17 cellular contexts compared by ENCODE assay signal in the genomic region with DNA sequence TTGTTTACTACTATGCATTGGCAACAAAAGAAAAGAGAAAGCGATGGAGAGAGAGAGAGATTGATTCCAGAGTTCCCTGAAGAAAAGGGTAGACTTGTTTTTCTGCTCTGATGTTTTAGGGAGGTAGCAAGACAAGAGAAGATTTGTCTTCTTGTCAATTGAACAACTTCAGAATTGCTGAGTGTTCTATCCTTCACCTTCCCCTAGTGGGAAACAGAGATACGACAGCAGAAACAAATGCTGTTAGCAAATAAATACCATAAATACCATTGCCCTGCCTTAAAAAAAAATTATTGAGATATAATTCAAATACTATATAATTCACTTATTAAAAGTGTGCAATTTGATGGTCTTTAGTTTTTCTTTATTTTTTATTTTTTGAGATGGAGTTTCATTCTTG. TPM values are rescaled to one million over a fixed set of nuclear protein-coding genes. Genes with fewer than 3 reads are reported as not detected.
DNase-seq lines count a peak whose midpoint lies in the region; ATAC-seq and TF ChIP-seq lines count a peak whose summit lies in the region.
"Had no signal": no experiment of that assay in that cellular context is flagged by ENCODE, and none has a peak within 500 bp of the region (broad histone marks: within the 10 kb centered on the region; RNA-seq: fewer than 3 reads in every experiment).

No MANE protein-coding gene starts in this region.

- no peaks in the 10 kb centered on the region for H4K20me1 ChIP-seq in HCT116 (ENCODE audit: insufficient read depth)

- H3K4me1 ChIP-seq in HCT116 (ENCODE audit: control insufficient read depth in 1 of 2, insufficient read depth in 2 of 2, low read length in 2 of 2) (peaks cover 0 to 2% of the 10 kb centered on the region in 2 experiments; a peak in 2 of 4 replicates), vagina (no peaks in the 10 kb centered on the region)

- TF ChIP-seq RAD21 in HCT116 (IDR thresholded peaks at IDR 0.05; ENCODE audit: low read depth) = peak; percentile 26; the same call in 1 of the 2 replicates

- peak; percentile 59; the same call in 1 of the 2 replicates for ATAC-seq in HCT116
- ATAC-seq: K562 had no signal

- TF ChIP-seq CTCF in AG04450 (IDR thresholded peaks at IDR 0.05; ENCODE audit: low read depth, low read length) (0 out of 2 replicates have a peak, but pooled peaks have one; percentile 5), HCT116 (IDR thresholded peaks at IDR 0.05 in 2 of 3, conservative IDR thresholded peaks at IDR 0.05 in 1 of 3; ENCODE audit: borderline replicate concordance in 1 of 3, insufficient read depth in 1 of 3, low read depth in 2 of 3, low read length in 2 of 3) (0 out of 6 replicates have a peak, but pooled peaks of 1 of the 3 experiments have one; percentile 24), chondrocyte (IDR thresholded peaks at IDR 0.05) (peak; percentile 26), neural crest cell (conservative IDR thresholded peaks at IDR 0.05) (peak; percentile 47), vagina (IDR thresholded peaks at IDR 0.05) (no peak)

- intact Hi-C loops in HCT116 (cut with micrococcal nuclease) = no loop called here
- intact Hi-C loops in activated CD4-positive, alpha-beta T cell treated with anti-CD3 and anti-CD28 coated beads, Interleukin-2, amount 10 ng/mL, durations not matched to agents 24 days and 14 days (cut with micrococcal nuclease) = no loop called here
- intact Hi-C loops in vagina (cut with DNase I) = no loop called here

- H3K9me2 ChIP-seq in HCT116 (ENCODE audit: insufficient read depth) = no peaks in the 10 kb centered on the region

- no peaks in the 10 kb centered on the region for H3K36me3 ChIP-seq in HCT116 (ENCODE audit: control insufficient read depth in 1 of 2, insufficient read depth in 2 of 2, low read length in 2 of 2)
- no peaks in the 10 kb centered on the region for H3K36me3 ChIP-seq in vagina

- H3K4me1 Mint-ChIP-seq in chondrocyte (ENCODE audit: low read depth) = no peaks in the 10 kb centered on the region
- no peaks in the 10 kb centered on the region for H3K4me1 Mint-ChIP-seq in neural crest cell
- H3K4me1 Mint-ChIP-seq in activated CD4-positive, alpha-beta T cell treated with anti-CD3 and anti-CD28 coated beads, Interleukin-2, amount 10 ng/mL, durations not matched to agents 24 days and 14 days = no peaks in the 10 kb centered on the region
- H3K4me1 Mint-ChIP-seq: CD8-positive, alpha-beta memory T cell had no signal

- no peaks in the 10 kb centered on the region for H3K36me3 Mint-ChIP-seq in chondrocyte (ENCODE audit: low read depth)
- no peaks in the 10 kb centered on the region for H3K36me3 Mint-ChIP-seq in neural crest cell (ENCODE audit: low read depth)
- H3K36me3 Mint-ChIP-seq in activated CD4-positive, alpha-beta T cell treated with anti-CD3 and anti-CD28 coated beads, Interleukin-2, amount 10 ng/mL, durations not matched to agents 24 days and 14 days (ENCODE audit: low read depth) = no peaks in the 10 kb centered on the region
- H3K36me3 Mint-ChIP-seq: CD8-positive, alpha-beta memory T cell had no signal

- BruUV-seq in HCT116 (replicated peaks; lab: Mats Ljungman, UMichigan) = no TSS peak

- H3K9me3 ChIP-seq in AG04450 (ENCODE audit: control insufficient read depth, insufficient read depth, low read length) (no peaks in the 10 kb centered on the region), HCT116 (ENCODE audit: control insufficient read depth in 1 of 2, insufficient read depth in 1 of 2, low read depth in 1 of 2, low read length in 2 of 2) (no peaks in the 10 kb centered on the region), vagina (no peaks in the 10 kb centered on the region)

- DNase-seq in AG04450 (ENCODE audit: low read depth, low spot score) (no peak), HCT116 (ENCODE audit: low read depth, low spot score) (no peak), chondrocyte (ENCODE audit: low spot score) (no peak), neural crest cell (ENCODE audit: low read depth, low spot score) (no peak), vagina (ENCODE audit: extremely low spot score in 2 of 2) (no peak), SHP77 treated with DMSO at 0.1 percent for 48 hours (lab: John Stamatoyannopoulos, UW) (no peak), UCSD-AML1 (lab: John Stamatoyannopoulos, UW; ENCODE audit: unreplicated experiment) (no peak)
- no peak for DNase-seq in activated CD4-positive, alpha-beta T cell treated with anti-CD3 and anti-CD28 coated beads, Interleukin-2, amount 10 ng/mL, durations not matched to agents 24 days and 14 days
- DNase-seq: C1 segment of cervical spinal cord; CD8-positive, alpha-beta memory T cell; DMS79 treated with DMSO at 0.1 percent for 48 hours; HCEC 1CT; NCI-H1694 treated with DMSO at 0.1 percent for 48 hours; NCI-H510A treated with DMSO at 0.1 percent for 48 hours; NCI-H774; SIG-M5 had no signal

- RAD21 ChIA-PET in HCT116 (lab: Charles Lee; ENCODE audit: low non-redundant PET in 1 of 2, low total read pairs in 2 of 2, uncharacterized antibody in 2 of 2, unreplicated experiment in 2 of 2) = no interaction called here

- H3K79me2 ChIP-seq in HCT116 (ENCODE audit: insufficient read depth, low read length) = no peaks in the 10 kb centered on the region

- no peak overlapping the region for H3K27ac ChIP-seq in AG04450 (ENCODE audit: low read depth, low read length)
- no peak overlapping the region for H3K27ac ChIP-seq in HCT116 (ENCODE audit: low read depth, low read length)
- H3K27ac ChIP-seq in vagina = no peak overlapping the region

- H3K27ac Mint-ChIP-seq in chondrocyte (ENCODE audit: unreplicated experiment) (no peak overlapping the region), neural crest cell (ENCODE audit: unreplicated experiment) (no peak overlapping the region)
- no peak overlapping the region for H3K27ac Mint-ChIP-seq in activated CD4-positive, alpha-beta T cell treated with anti-CD3 and anti-CD28 coated beads, Interleukin-2, amount 10 ng/mL, durations not matched to agents 24 days and 14 days
- H3K27ac Mint-ChIP-seq: CD8-positive, alpha-beta memory T cell had no signal

- peak overlapping the region; percentile 74 for H2AFZ ChIP-seq in HCT116 (ENCODE audit: low read depth, low read length, poor library complexity, severe bottlenecking)

- CTCF ChIA-PET in AG04450 (lab: Charles Lee) = interaction anchor here (0.7 kb wide), 1 partner anchor 711 kb away, joined by 6 read pairs; no protein-coding TSS in a partner anchor
- CTCF ChIA-PET in HCT116 (lab: Charles Lee) = no interaction called here

- H3K4me3 Mint-ChIP-seq in chondrocyte (ENCODE audit: unreplicated experiment) (no peak overlapping the region), neural crest cell (no peak overlapping the region)
- H3K4me3 Mint-ChIP-seq in activated CD4-positive, alpha-beta T cell treated with anti-CD3 and anti-CD28 coated beads, Interleukin-2, amount 10 ng/mL, durations not matched to agents 24 days and 14 days = no peak overlapping the region
- H3K4me3 Mint-ChIP-seq: CD8-positive, alpha-beta memory T cell had no signal

- no peak overlapping the region for H3K4me3 ChIP-seq in AG04450 (ENCODE audit: low read depth, low read length)
- no peak overlapping the region for H3K4me3 ChIP-seq in HCT116 (replicated peaks in 1 of 2; ENCODE audit: low read depth in 1 of 2, low read length in 2 of 2)
- no peak overlapping the region for H3K4me3 ChIP-seq in vagina
- H3K4me3 ChIP-seq: K562 had no signal

- no peaks in the 10 kb centered on the region for H3K9me3 Mint-ChIP-seq in chondrocyte (ENCODE audit: low read depth)
- no peaks in the 10 kb centered on the region for H3K9me3 Mint-ChIP-seq in neural crest cell
- no peaks in the 10 kb centered on the region for H3K9me3 Mint-ChIP-seq in activated CD4-positive, alpha-beta T cell treated with anti-CD3 and anti-CD28 coated beads, Interleukin-2, amount 10 ng/mL, durations not matched to agents 24 days and 14 days

- no peak for TF ChIP-seq POLR2A in HCT116 (IDR thresholded peaks at IDR 0.05; ENCODE audit: borderline replicate concordance, extremely low read depth, insufficient read depth, insufficient read length)
- no peak for TF ChIP-seq POLR2A in vagina (IDR thresholded peaks at IDR 0.05)

- no peaks in the 10 kb centered on the region for H3K27me3 Mint-ChIP-seq in chondrocyte (ENCODE audit: low read depth)
- no peaks in the 10 kb centered on the region for H3K27me3 Mint-ChIP-seq in neural crest cell (ENCODE audit: low read depth)
- peaks cover 6% of the 10 kb centered on the region for H3K27me3 Mint-ChIP-seq in activated CD4-positive, alpha-beta T cell treated with anti-CD3 and anti-CD28 coated beads, Interleukin-2, amount 10 ng/mL, durations not matched to agents 24 days and 14 days

- POLR2A ChIA-PET in AG04450 (lab: Yijun Ruan, JAX) = no interaction called here
- POLR2A ChIA-PET in HCT116 (lab: Charles Lee) = no interaction called here

- H3K27me3 ChIP-seq in AG04450 (ENCODE audit: control insufficient read depth, insufficient read depth, low read length) (no peaks in the 10 kb centered on the region), HCT116 (ENCODE audit: insufficient read depth, low read length) (no peaks in the 10 kb centered on the region), vagina (no peaks in the 10 kb centered on the region)

- H3K9ac ChIP-seq in HCT116 (ENCODE audit: low read length) = no peak overlapping the region

- no peak overlapping the region for H3K4me2 ChIP-seq in HCT116 (ENCODE audit: low read length)

TF ChIP-seq in HCT116, 20 proteins besides CTCF, POLR2A, EP300 and RAD21:
- no peak for TF ChIP-seq EZH2phosphoT487 (IDR thresholded peaks at IDR 0.05; ENCODE audit: borderline replicate concordance)
TF ChIP-seq in HCT116: peak in this region for 0.

RNA-seq across cellular contexts. Expression of gene HECW2, which starts 19.9 kb away (rescaled TPM):
- 2.3 and 2.9 TPM in 2 replicates for polyA plus RNA-seq in AG04450 (2011; rRNA removed)
- polyA minus RNA-seq in AG04450 (2011; rRNA and poly(A)+ RNA removed) = 10.8 and 13.9 TPM in 2 replicates
- total RNA-seq in HCT116 (2021; ENCODE audit: unreplicated experiment) (1.3 TPM), chondrocyte (22.3 to 23.8 TPM (median 22.5 TPM) in 3 replicates), neural crest cell (11.7 and 13.0 TPM in 2 replicates), vagina (8.3 TPM)
- 0.35 and 0.42 TPM in 2 replicates for polyA plus RNA-seq in HCT116 (2012)
- 0.50 and 0.63 TPM in 2 replicates for total RNA-seq in activated CD4-positive, alpha-beta T cell treated with anti-CD3 and anti-CD28 coated beads, Interleukin-2, amount 10 ng/mL, durations not matched to agents 24 days and 14 days
- polyA plus RNA-seq: CD8-positive, alpha-beta memory T cell had no signal

RNA-seq across cellular contexts. Expression of gene CCDC150, which starts 26.2 kb away (rescaled TPM):
- 1.3 and 1.5 TPM in 2 replicates for polyA plus RNA-seq in AG04450 (2011; rRNA removed)
- polyA minus RNA-seq in AG04450 (2011; rRNA and poly(A)+ RNA removed) = 1.6 and 3.5 TPM in 2 replicates
- total RNA-seq in HCT116 (2021; ENCODE audit: unreplicated experiment) (29.2 TPM), chondrocyte (3.1 to 6.0 TPM (median 3.6 TPM) in 3 replicates), neural crest cell (29.0 and 31.8 TPM in 2 replicates), vagina (3.9 TPM)
- polyA plus RNA-seq in HCT116 (2012) = 8.7 and 11.5 TPM in 2 replicates
- total RNA-seq in activated CD4-positive, alpha-beta T cell treated with anti-CD3 and anti-CD28 coated beads, Interleukin-2, amount 10 ng/mL, durations not matched to agents 24 days and 14 days = 18.2 and 21.1 TPM in 2 replicates

Comparison
In these comparisons a context has a peak if more than half of its experiments do, and no peak if none do; other contexts are left out.
1. CTCF ChIP-seq: peak in AG04450 (single experiment), chondrocyte (single experiment) and neural crest cell (single experiment); none in vagina (0 of 3).